28 cellular contexts compared by ENCODE assay signal in genomic region chr9:134794726-134795370, GRCh38.
"Had no signal": no experiment of that assay in that cellular context is flagged by ENCODE, and none has a peak within 500 bp of the region (broad histone marks: within the 10 kb centered on the region; RNA-seq: fewer than 3 reads in every experiment).

No MANE protein-coding gene starts in this region.

- H3K27ac Mint-ChIP-seq: activated CD4-positive, alpha-beta memory T cell treated with anti-CD3 and anti-CD28 coated beads for 36 hours; activated CD4-positive, alpha-beta T cell treated with anti-CD3 and anti-CD28 coated beads, Interleukin-2, amount 10 ng/mL, durations not matched to agents 24 days and 14 days; activated naive CD4-positive, alpha-beta T cell treated with anti-CD3 and anti-CD28 coated beads, Interleukin-2, amount 50 U/mL, for 24 hours; activated naive CD8-positive, alpha-beta T cell treated with anti-CD3 and anti-CD28 coated beads, Interleukin-2, amount 50 U/mL, for 24 hours; activated T-cell treated with anti-CD3 and anti-CD28 coated beads, Interleukin-2, amount 50 U/mL, for 24 hours; activated T-helper 17 cell treated with anti-CD3 and anti-CD28 coated beads, Interleukin-2, amount 50 U/mL, for 72 hours; progenitor cell of endocrine pancreas; stimulated activated memory B cell treated with anti-CD40 and anti-IgM and Interleukin-4, amounts not matched to agents 10 μg/mL and 1 μg/mL and 100 μg/mL, for 72 hours; T-helper 17 cell had no signal

- H3K4me3 Mint-ChIP-seq: activated CD4-positive, alpha-beta memory T cell treated with anti-CD3 and anti-CD28 coated beads for 36 hours; activated CD4-positive, alpha-beta T cell treated with anti-CD3 and anti-CD28 coated beads, Interleukin-2, amount 10 ng/mL, durations not matched to agents 24 days and 14 days; activated naive CD4-positive, alpha-beta T cell treated with anti-CD3 and anti-CD28 coated beads, Interleukin-2, amount 50 U/mL, for 24 hours; activated naive CD8-positive, alpha-beta T cell treated with anti-CD3 and anti-CD28 coated beads, Interleukin-2, amount 50 U/mL, for 24 hours; activated T-cell treated with anti-CD3 and anti-CD28 coated beads, Interleukin-2, amount 50 U/mL, for 24 hours; activated T-helper 17 cell treated with anti-CD3 and anti-CD28 coated beads, Interleukin-2, amount 50 U/mL, for 72 hours; central memory CD8-positive, alpha-beta T cell; stimulated activated memory B cell treated with anti-CD40 and anti-IgM and Interleukin-4, amounts not matched to agents 10 μg/mL and 1 μg/mL and 100 μg/mL, for 72 hours; stimulated activated naive CD8-positive, alpha-beta T cell treated with anti-CD3 and anti-CD28 coated beads, Interleukin-15, amount 100 ng/mL, for 72 hours; T-helper 17 cell had no signal

- H3K4me1 Mint-ChIP-seq: activated CD4-positive, alpha-beta T cell treated with anti-CD3 and anti-CD28 coated beads, Interleukin-2, amount 10 ng/mL, durations not matched to agents 24 days and 14 days; activated naive CD4-positive, alpha-beta T cell treated with anti-CD3 and anti-CD28 coated beads, Interleukin-2, amount 50 U/mL, for 24 hours; activated naive CD8-positive, alpha-beta T cell treated with anti-CD3 and anti-CD28 coated beads, Interleukin-2, amount 50 U/mL, for 24 hours; activated T-helper 17 cell treated with anti-CD3 and anti-CD28 coated beads, Interleukin-2, amount 50 U/mL, for 72 hours; central memory CD8-positive, alpha-beta T cell; stimulated activated memory B cell treated with anti-CD40 and anti-IgM and Interleukin-4, amounts not matched to agents 10 μg/mL and 1 μg/mL and 100 μg/mL, for 72 hours; stimulated activated naive CD8-positive, alpha-beta T cell treated with anti-CD3 and anti-CD28 coated beads, Interleukin-15, amount 100 ng/mL, for 72 hours had no signal

- H3K27me3 Mint-ChIP-seq: activated CD4-positive, alpha-beta T cell treated with anti-CD3 and anti-CD28 coated beads, Interleukin-2, amount 10 ng/mL, durations not matched to agents 24 days and 14 days; activated naive CD4-positive, alpha-beta T cell treated with anti-CD3 and anti-CD28 coated beads, Interleukin-2, amount 50 U/mL, for 24 hours; progenitor cell of endocrine pancreas had no signal

- H3K9me3 ChIP-seq: left ventricle myocardium inferior, suprapubic skin, tibial artery had no signal

- ATAC-seq: activated naive CD8-positive, alpha-beta T cell treated with anti-CD3 and anti-CD28 coated beads, Interleukin-2, amount 50 U/mL, for 24 hours; activated T-helper 17 cell treated with anti-CD3 and anti-CD28 coated beads, Interleukin-2, amount 50 U/mL, for 72 hours; sciatic nerve; SK-N-SH treated with all-trans-retinoic acid at 6 μM for 48 hours; stimulated activated memory B cell treated with anti-CD40 and anti-IgM and Interleukin-4, amounts not matched to agents 10 μg/mL and 1 μg/mL and 100 μg/mL, for 72 hours; stimulated activated naive CD8-positive, alpha-beta T cell treated with anti-CD3 and anti-CD28 coated beads, Interleukin-15, amount 100 ng/mL, for 72 hours; T-helper 17 cell had no signal

- H3K9me3 Mint-ChIP-seq: activated CD4-positive, alpha-beta memory T cell treated with anti-CD3 and anti-CD28 coated beads for 36 hours; activated CD4-positive, alpha-beta T cell treated with anti-CD3 and anti-CD28 coated beads, Interleukin-2, amount 10 ng/mL, durations not matched to agents 24 days and 14 days; activated naive CD4-positive, alpha-beta T cell treated with anti-CD3 and anti-CD28 coated beads, Interleukin-2, amount 50 U/mL, for 24 hours; activated naive CD8-positive, alpha-beta T cell treated with anti-CD3 and anti-CD28 coated beads, Interleukin-2, amount 50 U/mL, for 24 hours; activated T-cell treated with anti-CD3 and anti-CD28 coated beads, Interleukin-2, amount 50 U/mL, for 24 hours; activated T-helper 17 cell treated with anti-CD3 and anti-CD28 coated beads, Interleukin-2, amount 50 U/mL, for 72 hours; central memory CD8-positive, alpha-beta T cell; stimulated activated memory B cell treated with anti-CD40 and anti-IgM and Interleukin-4, amounts not matched to agents 10 μg/mL and 1 μg/mL and 100 μg/mL, for 72 hours; stimulated activated naive CD8-positive, alpha-beta T cell treated with anti-CD3 and anti-CD28 coated beads, Interleukin-15, amount 100 ng/mL, for 72 hours had no signal

- H3K4me3 ChIP-seq: left ventricle myocardium inferior, lung, skin epidermis, suprapubic skin, tibial artery had no signal

- DNase-seq: activated CD4-positive, alpha-beta memory T cell treated with anti-CD3 and anti-CD28 coated beads for 36 hours; activated CD4-positive, alpha-beta T cell treated with anti-CD3 and anti-CD28 coated beads, Interleukin-2, amount 10 ng/mL, durations not matched to agents 24 days and 14 days; activated CD4-positive, CD25-positive, alpha-beta regulatory T cell treated with anti-CD3 and anti-CD28 coated beads, Interleukin-2, amount 50 U/mL, for 72 hours; activated CD8-positive, alpha-beta memory T cell treated with anti-CD3 and anti-CD28 coated beads, Interleukin-2, amount 50 U/mL, for 4 hours; activated naive CD8-positive, alpha-beta T cell treated with anti-CD3 and anti-CD28 coated beads, Interleukin-2, amount 50 U/mL, for 24 hours; activated T-cell treated with anti-CD3 and anti-CD28 coated beads, Interleukin-2, amount 50 U/mL, for 24 hours; amygdala; dermis blood vessel endothelial cell; effector CD4-positive, alpha-beta T cell; left ventricle myocardium inferior; retina; stimulated activated CD4-positive, alpha-beta T cell treated with anti-CD3 and anti-CD28 coated beads, Interleukin-4, amount 100 ng/mL, for 4 hours; stimulated activated CD8-positive, alpha-beta memory T cell treated with anti-CD3 and anti-CD28 coated beads, Interleukin-4, amount 100 ng/mL, for 48 hours; stimulated activated naive CD8-positive, alpha-beta T cell treated with anti-CD3 and anti-CD28 coated beads, Interleukin-15, amount 100 ng/mL, for 72 hours; T-helper 17 cell; T1000; tibial artery had no signal

- H3K27me3 ChIP-seq: suprapubic skin, tibial artery had no signal

- H3K4me1 ChIP-seq: suprapubic skin, tibial artery had no signal

- H3K27ac ChIP-seq: epithelial cell of prostate, left ventricle myocardium inferior, suprapubic skin, tibial artery had no signal

- H3K36me3 ChIP-seq: left ventricle myocardium inferior had no signal

- H3K36me3 Mint-ChIP-seq: activated CD4-positive, alpha-beta memory T cell treated with anti-CD3 and anti-CD28 coated beads for 36 hours; activated naive CD4-positive, alpha-beta T cell treated with anti-CD3 and anti-CD28 coated beads, Interleukin-2, amount 50 U/mL, for 24 hours; stimulated activated memory B cell treated with anti-CD40 and anti-IgM and Interleukin-4, amounts not matched to agents 10 μg/mL and 1 μg/mL and 100 μg/mL, for 72 hours had no signal
